Comparison of ENCODE assay signal across 20 cellular contexts in the genomic region with DNA sequence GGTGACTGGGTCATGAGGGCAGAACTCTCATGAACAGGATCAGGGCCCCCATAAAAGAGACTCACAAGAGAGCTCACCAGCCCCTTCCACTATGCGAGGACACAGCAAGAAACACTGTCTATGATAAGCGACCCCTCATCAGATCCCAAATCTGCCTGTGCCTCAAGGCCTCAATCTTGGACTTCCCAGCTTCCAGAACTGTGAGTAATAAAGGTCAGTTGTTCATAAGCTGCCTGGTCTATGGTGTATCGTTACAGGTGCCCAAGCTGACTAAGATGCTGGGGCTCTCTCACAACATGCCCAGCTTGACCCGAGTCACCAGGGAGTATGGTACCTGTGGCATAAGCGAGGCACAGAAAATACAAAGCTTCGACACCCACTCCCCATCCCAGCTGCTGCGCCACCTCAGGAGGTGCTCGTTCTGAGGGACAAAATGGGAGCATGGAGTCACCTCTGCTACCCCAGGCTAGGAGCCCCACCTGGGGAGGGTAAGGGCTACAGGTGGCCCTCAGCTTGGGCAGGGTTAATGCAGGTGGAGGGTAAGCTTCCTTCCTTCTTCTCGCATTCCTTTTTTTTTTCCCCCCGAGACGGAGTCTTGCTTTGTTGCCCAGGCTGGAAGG.
DNase-seq lines count a peak whose midpoint lies in the region; ATAC-seq and TF ChIP-seq lines count a peak whose summit lies in the region.
"Had no signal": no experiment of that assay in that cellular context is flagged by ENCODE, and none has a peak within 500 bp of the region (broad histone marks: within the 10 kb centered on the region; RNA-seq: fewer than 3 reads in every experiment).

No MANE protein-coding gene starts in this region.

- ATAC-seq in right cardiac atrium = no peak

- H3K27me3 ChIP-seq in right cardiac atrium (ENCODE audit: control insufficient read depth, insufficient read depth) (no peaks in the 10 kb centered on the region), Peyer's patch (no peaks in the 10 kb centered on the region)

- no peak overlapping the region for H3K4me3 Mint-ChIP-seq in neural crest cell
- H3K4me3 Mint-ChIP-seq: CD4-positive, CD25-positive, alpha-beta regulatory T cell had no signal

- H3K36me3 Mint-ChIP-seq in neural crest cell (ENCODE audit: low read depth) = peaks cover 2% of the 10 kb centered on the region

- peaks cover 15% of the 10 kb centered on the region for H3K4me1 ChIP-seq in right cardiac atrium (ENCODE audit: control insufficient read depth, insufficient read depth, low read length)
- H3K4me1 ChIP-seq in Peyer's patch = peaks cover 0 to 14% (median 1%) of the 10 kb centered on the region in 4 donors
- H3K4me1 ChIP-seq: HAP-1 had no signal

- H3K27ac ChIP-seq in right cardiac atrium (ENCODE audit: low read length) (no peak overlapping the region), Peyer's patch (no peak overlapping the region), substantia nigra (ENCODE audit: low read depth, low read length, poor library complexity, severe bottlenecking) (no peak overlapping the region)

- peak overlapping the region; percentile 73 for H3K27ac Mint-ChIP-seq in neural crest cell (ENCODE audit: unreplicated experiment)

- H3K4me1 Mint-ChIP-seq in neural crest cell = peaks cover 36% of the 10 kb centered on the region

- H3K9me3 ChIP-seq in right cardiac atrium (ENCODE audit: control insufficient read depth, low read length) = no peaks in the 10 kb centered on the region
- H3K9me3 ChIP-seq in Peyer's patch = no peaks in the 10 kb centered on the region
- H3K9me3 ChIP-seq: HAP-1 had no signal

- intact Hi-C loops in cardiac septum (cut with DNase I) = no loop called here
- intact Hi-C loops in right cardiac atrium (cut with DNase I) = no loop called here

- no peaks in the 10 kb centered on the region for H3K36me3 ChIP-seq in Peyer's patch
- H3K36me3 ChIP-seq: HAP-1 had no signal

- no peaks in the 10 kb centered on the region for H3K27me3 Mint-ChIP-seq in neural crest cell (ENCODE audit: low read depth)
- H3K27me3 Mint-ChIP-seq: CD4-positive, CD25-positive, alpha-beta regulatory T cell had no signal

- TF ChIP-seq POLR2A in Peyer's patch (IDR thresholded peaks at IDR 0.05) = no peak

- no peak for TF ChIP-seq CTCF in Peyer's patch (IDR thresholded peaks at IDR 0.05)
- TF ChIP-seq CTCF in neural crest cell (conservative IDR thresholded peaks at IDR 0.05) = no peak

- WGBS in right cardiac atrium = 96% methylated on average over 11 of the region's 11 CpGs

- H3K4me3 ChIP-seq in right cardiac atrium (ENCODE audit: low read length) (no peak overlapping the region), Peyer's patch (no peak overlapping the region)
- H3K4me3 ChIP-seq: HAP-1 had no signal

- DNase-seq in cardiac septum (ENCODE audit: low spot score) = peak; percentile 33
- no peak for DNase-seq in right cardiac atrium
- DNase-seq in Peyer's patch = peak in 2 of 3 donors; percentile 11 to 13
- DNase-seq in neural crest cell (ENCODE audit: low read depth, low spot score) = no peak
- DNase-seq in occipital lobe (lab: John Stamatoyannopoulos, UW) = no peak
- no peak for DNase-seq in NCI-H2107 treated with DMSO at 0.1 percent for 48 hours (lab: John Stamatoyannopoulos, UW; ENCODE audit: unreplicated experiment)
- DNase-seq in substantia nigra (lab: John Stamatoyannopoulos, UW) = no peak
- DNase-seq: 8988T; ACHN; CD4-positive, CD25-positive, alpha-beta regulatory T cell; GOT3; Karpas-422; NCI-H1092 treated with DMSO at 0.1 percent for 48 hours; NCI-H1436; NCI-H187; NCI-H446; NCI-H524 treated with DMSO at 0.1 percent for 48 hours; NCI-H774; SHP77 had no signal

- peaks cover 3% of the 10 kb centered on the region for H3K9me3 Mint-ChIP-seq in neural crest cell
- H3K9me3 Mint-ChIP-seq: CD4-positive, CD25-positive, alpha-beta regulatory T cell had no signal

Comparison
In these comparisons a context has a peak if more than half of its experiments do, and no peak if none do; other contexts are left out.
1. DNase-seq: peak in cardiac septum (single experiment) and Peyer's patch (2 of 3); none in right cardiac atrium (0 of 3), neural crest cell (single experiment), occipital lobe (single experiment), NCI-H2107 treated with DMSO at 0.1 percent for 48 hours (single experiment) and substantia nigra (0 of 49).